Comparison of ENCODE assay signal across 8 cellular contexts in the genomic region with DNA sequence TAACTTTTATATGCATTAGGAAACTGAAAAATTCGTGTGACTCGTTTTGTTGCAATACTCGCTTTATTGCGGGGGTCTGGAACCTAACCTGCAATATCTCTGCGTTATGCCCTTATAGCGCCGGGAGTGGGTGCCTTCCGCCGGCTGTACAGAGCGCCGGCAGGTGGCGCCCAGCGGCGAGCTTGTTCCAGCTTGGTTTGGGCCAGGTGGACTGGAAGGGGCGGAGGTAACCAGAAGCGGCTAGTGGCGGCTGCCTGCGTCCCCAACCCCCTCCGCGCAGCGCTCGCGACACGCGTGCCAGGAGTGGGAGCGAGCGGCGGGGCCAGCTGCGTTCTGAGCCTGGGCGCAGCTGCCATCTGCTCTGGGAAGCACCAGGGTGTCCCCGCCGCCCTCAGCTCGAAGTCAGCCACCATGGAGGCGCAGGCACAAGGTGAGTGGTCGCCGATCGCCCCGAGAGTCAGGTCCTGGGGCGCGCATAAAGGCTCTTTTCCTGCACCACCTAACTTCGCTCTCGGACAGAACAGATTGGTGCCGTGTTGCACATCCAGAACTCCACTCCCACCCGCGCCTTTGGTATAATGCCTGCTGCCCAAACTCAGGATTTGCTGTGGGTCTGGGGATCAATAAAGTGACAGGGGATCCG. TPM values are rescaled to one million over a fixed set of nuclear protein-coding genes. Genes with fewer than 3 reads are reported as not detected.
DNase-seq lines count a peak whose midpoint lies in the region; ATAC-seq, FAIRE-seq and TF ChIP-seq lines count a peak whose summit lies in the region.

TPD52L1 (plus strand) TSS at position 233 of the 643 bp plus-strand sequence; CDS start at position 412, 179 bp downstream.

- peak within 1 kb of the TSS; percentile 63 for H3K27ac ChIP-seq in PC-9

- H3K27me3 ChIP-seq in PC-9 (ENCODE audit: insufficient read depth, low read depth), result no peaks in the 10 kb centered on the region

- H3K9me3 ChIP-seq in PC-9 (ENCODE audit: insufficient read depth, low read depth), result no peaks in the 10 kb centered on the region

- peaks cover 2% of the 10 kb centered on the region; the same call in 1 of the 2 replicates for H3K36me3 ChIP-seq in PC-9 (ENCODE audit: low read depth)

- peaks cover 7% of the 10 kb centered on the region; the same call in 1 of the 2 replicates for H3F3A ChIP-seq in PC-9 (ENCODE audit: insufficient read depth, low read depth)

- intact Hi-C loops in PC-9 (cut with micrococcal nuclease; ENCODE audit: unreplicated experiment), result loop anchor here (1.0 to 5.0 kb wide), 10 partner anchors 29 to 283 kb away; partner anchors contain the start of gene HDDC2

- peaks cover 42% of the 10 kb centered on the region for H3K79me2 ChIP-seq in PC-9 (ENCODE audit: low read depth)

- peak within 1 kb of the TSS; percentile 74 for H3K4me3 ChIP-seq in PC-9

- CTCF ChIA-PET in PC-9 (lab: Charles Lee), result interaction anchor here (1.2 kb wide), 1 partner anchor 86 kb away, joined by 4 read pairs; no protein-coding TSS in a partner anchor

- ATAC-seq in GM21447 (IDR thresholded peaks at IDR 0.05; ENCODE audit: unreplicated experiment), result peak; percentile 93
- ATAC-seq in natural killer cell treated with Interleukin-12 subunit alpha and Interleukin-12 subunit beta and Interleukin-15 and Interleukin-18, amount 100 ng/mL, for 72 hours, result peak; percentile 86 to 92
- peak; percentile 93 for ATAC-seq in stimulated activated naive CD8-positive, alpha-beta T cell treated with anti-CD3 and anti-CD28 coated beads, Interleukin-15, amount 100 ng/mL, for 72 hours

- H3K4me1 Mint-ChIP-seq in natural killer cell treated with Interleukin-12 subunit alpha and Interleukin-12 subunit beta and Interleukin-15 and Interleukin-18, amount 100 ng/mL, for 72 hours (ENCODE audit: low read depth in 2 of 2), result no peaks in the 10 kb centered on the region
- H3K4me1 Mint-ChIP-seq in stimulated activated naive CD8-positive, alpha-beta T cell treated with anti-CD3 and anti-CD28 coated beads, Interleukin-15, amount 100 ng/mL, for 72 hours, result peaks cover 11% of the 10 kb centered on the region

- no TSS peak for BruUV-seq in PC-9 (replicated peaks; lab: Mats Ljungman, UMichigan)

- POLR2A ChIA-PET in PC-9 (lab: Charles Lee; ENCODE audit: unreplicated experiment), result interaction anchor here (0.6 to 0.7 kb wide), 4 partner anchors 49 to 842 kb away, joined by 3 to 6 read pairs (median 5); no protein-coding TSS in a partner anchor

- H3K9me2 ChIP-seq in PC-9 (ENCODE audit: insufficient read depth), result no peaks in the 10 kb centered on the region

- no peaks in the 10 kb centered on the region for H3K9me3 Mint-ChIP-seq in natural killer cell treated with Interleukin-12 subunit alpha and Interleukin-12 subunit beta and Interleukin-15 and Interleukin-18, amount 100 ng/mL, for 72 hours
- no peaks in the 10 kb centered on the region for H3K9me3 Mint-ChIP-seq in stimulated activated naive CD8-positive, alpha-beta T cell treated with anti-CD3 and anti-CD28 coated beads, Interleukin-15, amount 100 ng/mL, for 72 hours

- peak; percentile 97 for TF ChIP-seq CTCF in PC-9 (conservative IDR thresholded peaks at IDR 0.05)

- in situ Hi-C loops in Caki2 (cut with HindIII; ENCODE audit: low pct_unique_long_range_greater_than_20kb, low sequenced_read_pairs), result no loop called here

- no peaks in the 10 kb centered on the region for H3K36me3 Mint-ChIP-seq in natural killer cell treated with Interleukin-12 subunit alpha and Interleukin-12 subunit beta and Interleukin-15 and Interleukin-18, amount 100 ng/mL, for 72 hours

- H3K4me1 ChIP-seq in PC-9 (replicated peaks; ENCODE audit: insufficient read depth), result peaks cover 44% of the 10 kb centered on the region

- peak within 1 kb of the TSS; percentile 86 for H3K4me2 ChIP-seq in PC-9

- no peaks in the 10 kb centered on the region for H4K20me1 ChIP-seq in PC-9 (ENCODE audit: insufficient read depth)

- FAIRE-seq in HTR-8/SVneo (lab: Jason Lieb, UNC), result peak; percentile 4

- no peak within 1 kb of the TSS for H3K27ac Mint-ChIP-seq in natural killer cell treated with Interleukin-12 subunit alpha and Interleukin-12 subunit beta and Interleukin-15 and Interleukin-18, amount 100 ng/mL, for 72 hours
- no peak within 1 kb of the TSS for H3K27ac Mint-ChIP-seq in stimulated activated naive CD8-positive, alpha-beta T cell treated with anti-CD3 and anti-CD28 coated beads, Interleukin-15, amount 100 ng/mL, for 72 hours

- peak; percentile 81 for DNase-seq in Caki2 (ENCODE audit: low read depth)
- peak; percentile 54 for DNase-seq in HTR-8/SVneo (ENCODE audit: insufficient read length, low spot score)
- DNase-seq in PC-9, result peak; percentile 75 to 84
- peak; percentile 30 for DNase-seq in activated effector memory CD4-positive, alpha-beta T cell treated with Interleukin-2 at 50 U/mL for 16 hours
- DNase-seq in fibroblast of the conjunctiva (ENCODE audit: low read depth), result peak; percentile 41
- DNase-seq in natural killer cell treated with Interleukin-12 subunit alpha and Interleukin-12 subunit beta and Interleukin-15 and Interleukin-18, amount 100 ng/mL, for 72 hours (ENCODE audit: low spot score), result peak; percentile 77
- peak; percentile 65 to 68 for DNase-seq in stimulated activated naive CD8-positive, alpha-beta T cell treated with anti-CD3 and anti-CD28 coated beads, Interleukin-15, amount 100 ng/mL, for 72 hours

- peaks cover 22 to 39% of the 10 kb centered on the region in 2 donors for H3K27me3 Mint-ChIP-seq in natural killer cell treated with Interleukin-12 subunit alpha and Interleukin-12 subunit beta and Interleukin-15 and Interleukin-18, amount 100 ng/mL, for 72 hours
- peaks cover 58% of the 10 kb centered on the region for H3K27me3 Mint-ChIP-seq in stimulated activated naive CD8-positive, alpha-beta T cell treated with anti-CD3 and anti-CD28 coated beads, Interleukin-15, amount 100 ng/mL, for 72 hours

- H2AFZ ChIP-seq in PC-9, result peak within 1 kb of the TSS; percentile 91

- peak within 1 kb of the TSS; percentile 65 for H3K4me3 Mint-ChIP-seq in natural killer cell treated with Interleukin-12 subunit alpha and Interleukin-12 subunit beta and Interleukin-15 and Interleukin-18, amount 100 ng/mL, for 72 hours
- H3K4me3 Mint-ChIP-seq in stimulated activated naive CD8-positive, alpha-beta T cell treated with anti-CD3 and anti-CD28 coated beads, Interleukin-15, amount 100 ng/mL, for 72 hours, result peak within 1 kb of the TSS; percentile 69 to 81

RNA-seq across cellular contexts. Expression of gene TPD52L1, which starts in this region (rescaled TPM):
- total RNA-seq in Caki2 (2014; rRNA removed; shearing (Covaris generic); ENCODE audit: low replicate concordance), result 328 and 365 TPM in 2 replicates
- 184 and 203 TPM in 2 replicates for total RNA-seq in PC-9 (2021)
- total RNA-seq in natural killer cell treated with Interleukin-12 subunit alpha and Interleukin-12 subunit beta and Interleukin-15 and Interleukin-18, amount 100 ng/mL, for 72 hours, result not detected

Comparison
In these comparisons a context has a peak if more than half of its experiments do, and no peak if none do; other contexts are left out.
1. Peak in every context shown above with its lines: DNase-seq, ATAC-seq, H3K4me3 ChIP-seq and H3K27ac ChIP-seq.
2. RNA of gene TPD52L1 (total RNA-seq): 328 to 365 TPM in Caki2 and 184 to 203 TPM in PC-9; not detected in natural killer cell treated with Interleukin-12 subunit alpha and Interleukin-12 subunit beta and Interleukin-15 and Interleukin-18, amount 100 ng/mL, for 72 hours; every median in the first group is over 100 times any median in the second.
3. Peak in DNase-seq and ATAC-seq in natural killer cell treated with Interleukin-12 subunit alpha and Interleukin-12 subunit beta and Interleukin-15 and Interleukin-18, amount 100 ng/mL, for 72 hours; RNA of the gene not detected or under 1 TPM.
4. DNase-seq: peak in every context shown above with its lines; median percentile 81 in Caki2; 80 in PC-9; 77 in natural killer cell treated with Interleukin-12 subunit alpha and Interleukin-12 subunit beta and Interleukin-15 and Interleukin-18, amount 100 ng/mL, for 72 hours; 66 in stimulated activated naive CD8-positive, alpha-beta T cell treated with anti-CD3 and anti-CD28 coated beads, Interleukin-15, amount 100 ng/mL, for 72 hours; 54 in HTR-8/SVneo; 41 in fibroblast of the conjunctiva; 30 in activated effector memory CD4-positive, alpha-beta T cell treated with Interleukin-2 at 50 U/mL for 16 hours.